ENCODE assay signal across 8 cellular contexts in genomic region chr20:11267131-11267761, GRCh38.
A peak's percentile ranks its signal among the peaks of the same experiment; 100 is the strongest.
DNase-seq lines count a peak whose midpoint lies in the region; ATAC-seq and TF ChIP-seq lines count a peak whose summit lies in the region.

No MANE protein-coding gene starts in this region.

- intact Hi-C loops in psoas muscle (cut with DNase I): no loop called here

- H3K4me1 ChIP-seq in psoas muscle (peaks cover 11% of the 10 kb centered on the region), Peyer's patch (peaks cover 0 to 11% (median 0%) of the 10 kb centered on the region in 4 donors)

- H3K9me3 ChIP-seq in psoas muscle (no peaks in the 10 kb centered on the region), Peyer's patch (no peaks in the 10 kb centered on the region)

- TF ChIP-seq CTCF in psoas muscle (IDR thresholded peaks at IDR 0.05) (no peak), Peyer's patch (IDR thresholded peaks at IDR 0.05) (no peak)

- peak; percentile 12 for DNase-seq in DMS153 (lab: John Stamatoyannopoulos, UW)
- no peak for DNase-seq in DMS153 treated with DMSO at 0.1 percent for 48 hours (lab: John Stamatoyannopoulos, UW; ENCODE audit: unreplicated experiment)
- peak; percentile 68 to 91 for DNase-seq in SW 1271 (lab: John Stamatoyannopoulos, UW)
- DNase-seq in glomerular visceral epithelial cell (ENCODE audit: extremely low spot score): peak; percentile 99
- DNase-seq in psoas muscle: peak; percentile 27 to 54
- no peak for DNase-seq in Peyer's patch
- no peak for DNase-seq in NCI-H510A (lab: John Stamatoyannopoulos, UW)

- H3K27me3 ChIP-seq in psoas muscle (ENCODE audit: insufficient read depth in 3 of 3, low read length in 2 of 3) (no peaks in the 10 kb centered on the region), Peyer's patch (no peaks in the 10 kb centered on the region)

- ATAC-seq in HG03354 (IDR thresholded peaks at IDR 0.05; ENCODE audit: poor library complexity, severe bottlenecking, unreplicated experiment) (peak; percentile 83), psoas muscle (peak; percentile 55 to 82 (median 76))

- H3K4me3 ChIP-seq in psoas muscle (no peak overlapping the region), Peyer's patch (no peak overlapping the region)

- H3K27ac ChIP-seq in psoas muscle: no peak overlapping the region
- peak overlapping the region in 1 of 4 donors; percentile 41 for H3K27ac ChIP-seq in Peyer's patch

- 23 to 46% (median 31%) methylated on average over 5 of the region's 5 CpGs for WGBS in psoas muscle, 3 donors

- no peak for TF ChIP-seq POLR2A in Peyer's patch (IDR thresholded peaks at IDR 0.05)

- no peaks in the 10 kb centered on the region for H3K36me3 ChIP-seq in psoas muscle (ENCODE audit: insufficient read depth in 1 of 2, low read depth in 1 of 2)
- H3K36me3 ChIP-seq in Peyer's patch: no peaks in the 10 kb centered on the region

Comparison
In these comparisons a context has a peak if more than half of its experiments do, and no peak if none do; other contexts are left out.
1. DNase-seq: peak in DMS153 (single experiment), SW 1271 (2 of 2), glomerular visceral epithelial cell (single experiment) and psoas muscle (2 of 2); none in DMS153 treated with DMSO at 0.1 percent for 48 hours (single experiment), Peyer's patch (0 of 3) and NCI-H510A (single experiment).